In genomic region chr1:203346060-203346754, GRCh38 we compare ENCODE assay signal across 16 cellular contexts. TPM values are rescaled to one million over a fixed set of nuclear protein-coding genes. Genes with fewer than 3 reads are reported as not detected.
A peak's percentile ranks its signal among the peaks of the same experiment; 100 is the strongest.
DNase-seq lines count a peak whose midpoint lies in the region; ATAC-seq and TF ChIP-seq lines count a peak whose summit lies in the region.
"Had no signal": no experiment of that assay in that cellular context is flagged by ENCODE, and none has a peak within 500 bp of the region (broad histone marks: within the 10 kb centered on the region; RNA-seq: fewer than 3 reads in every experiment).

No MANE protein-coding gene starts in this region.

- peaks cover 11 to 68% of the 10 kb centered on the region in 2 donors for H3K27me3 Mint-ChIP-seq in CD4-positive, alpha-beta memory T cell

- no peaks in the 10 kb centered on the region for H3K27me3 ChIP-seq in thoracic aorta (replicated peaks; ENCODE audit: insufficient read depth)
- H3K27me3 ChIP-seq in CD4-positive, alpha-beta memory T cell (ENCODE audit: insufficient read depth, low read length) = peaks cover 7% of the 10 kb centered on the region

- H3K27ac ChIP-seq in thoracic aorta = peak overlapping the region; percentile 1 to 82
- no peak overlapping the region for H3K27ac ChIP-seq in CD4-positive, alpha-beta memory T cell (ENCODE audit: low read depth, low read length)

- CTCF ChIA-PET in CD4-positive, alpha-beta memory T cell (lab: Charles Lee; ENCODE audit: partially characterized antibody) = interaction anchor here (0.7 to 30.0 kb wide), 3 partner anchors 10 to 140 kb away, joined by 3 to 921 read pairs (median 3); no protein-coding TSS in a partner anchor

- peaks cover 14 to 81% of the 10 kb centered on the region in 2 donors for H3K4me1 ChIP-seq in thoracic aorta (ENCODE audit: control insufficient read depth in 1 of 2, low read depth in 2 of 2)
- no peaks in the 10 kb centered on the region for H3K4me1 ChIP-seq in CD4-positive, alpha-beta memory T cell (ENCODE audit: insufficient read depth, low read length)

- H3K9me3 Mint-ChIP-seq in CD4-positive, alpha-beta memory T cell = no peaks in the 10 kb centered on the region
- H3K9me3 Mint-ChIP-seq: stimulated activated naive CD8-positive, alpha-beta T cell treated with anti-CD3 and anti-CD28 coated beads, Interleukin-15, amount 100 ng/mL, for 72 hours had no signal

- no peak for ATAC-seq in thoracic aorta (ENCODE audit: insufficient number of reproducible peaks, low FRiP score, low read depth)
- ATAC-seq: stimulated activated naive CD8-positive, alpha-beta T cell treated with anti-CD3 and anti-CD28 coated beads, Interleukin-15, amount 100 ng/mL, for 72 hours had no signal

- peak overlapping the region in 1 of 7 donors; percentile 19 for H3K27ac Mint-ChIP-seq in CD4-positive, alpha-beta memory T cell
- H3K27ac Mint-ChIP-seq: stimulated activated naive CD8-positive, alpha-beta T cell treated with anti-CD3 and anti-CD28 coated beads, Interleukin-15, amount 100 ng/mL, for 72 hours had no signal

- DNase-seq in NCI-H187 treated with DMSO at 0.1 percent for 48 hours (lab: John Stamatoyannopoulos, UW) (peak; percentile 52), NCI-H187 (lab: John Stamatoyannopoulos, UW) (no peak), NCI-H69 (lab: John Stamatoyannopoulos, UW) (peak; percentile 68), fibroblast of gingiva (ENCODE audit: low read depth) (peak; percentile 6), thoracic aorta (ENCODE audit: low spot score) (no peak), NCI-H128 (lab: John Stamatoyannopoulos, UW; ENCODE audit: unreplicated experiment) (no peak)
- no peak for DNase-seq in CD4-positive, alpha-beta memory T cell
- no peak for DNase-seq in activated CD4-positive, CD25-positive, alpha-beta regulatory T cell treated with anti-CD3 and anti-CD28 coated beads, Interleukin-2, amount 50 U/mL, for 72 hours
- DNase-seq: activated CD4-positive, alpha-beta T cell treated with anti-CD3 and anti-CD28 coated beads for 1 hour; activated gamma-delta T cell treated with Interleukin-2 at 50 U/mL for 16 hours; cerebellar nuclear complex; NCI-H345; nucleus accumbens; SK-N-SH; stimulated activated CD4-positive, alpha-beta T cell treated with anti-CD3 and anti-CD28 coated beads, Interleukin-2, amount 100 ng/mL, for 48 hours; stimulated activated naive CD8-positive, alpha-beta T cell treated with anti-CD3 and anti-CD28 coated beads, Interleukin-15, amount 100 ng/mL, for 72 hours had no signal

- no peaks in the 10 kb centered on the region for H3K9me3 ChIP-seq in thoracic aorta
- H3K9me3 ChIP-seq in CD4-positive, alpha-beta memory T cell (ENCODE audit: control insufficient read depth in 1 of 2, low read length in 2 of 2) = no peaks in the 10 kb centered on the region
- H3K9me3 ChIP-seq: SK-N-SH had no signal

- H3K4me3 Mint-ChIP-seq in CD4-positive, alpha-beta memory T cell = no peak overlapping the region
- H3K4me3 Mint-ChIP-seq: stimulated activated naive CD8-positive, alpha-beta T cell treated with anti-CD3 and anti-CD28 coated beads, Interleukin-15, amount 100 ng/mL, for 72 hours had no signal

- TF ChIP-seq CTCF in thoracic aorta (IDR thresholded peaks at IDR 0.05) = no peak

- H3K36me3 ChIP-seq in thoracic aorta = peaks cover 10% of the 10 kb centered on the region
- H3K36me3 ChIP-seq in CD4-positive, alpha-beta memory T cell (ENCODE audit: insufficient read depth, low read length) = no peaks in the 10 kb centered on the region

- peaks cover 0 to 7% (median 4%) of the 10 kb centered on the region in 4 donors for H3K4me1 Mint-ChIP-seq in CD4-positive, alpha-beta memory T cell

- H3K36me3 Mint-ChIP-seq in CD4-positive, alpha-beta memory T cell = no peaks in the 10 kb centered on the region

- no peak overlapping the region for H3K4me3 ChIP-seq in thoracic aorta
- H3K4me3 ChIP-seq in CD4-positive, alpha-beta memory T cell (ENCODE audit: low read length in 2 of 2) = no peak overlapping the region

- POLR2A ChIA-PET in CD4-positive, alpha-beta memory T cell (lab: Charles Lee; ENCODE audit: partially characterized antibody) = no interaction called here

- intact Hi-C loops in CD4-positive, alpha-beta memory T cell (cut with micrococcal nuclease) = loop anchor here (10.0 kb wide), 1 partner anchor 779 kb away; no protein-coding TSS in a partner anchor

RNA-seq across cellular contexts. Expression of gene FMOD, which starts 4.7 kb away (rescaled TPM):
- 100 to 1,000 TPM; 190 to 438 TPM for total RNA-seq in thoracic aorta
- total RNA-seq in CD4-positive, alpha-beta memory T cell = not detected
- polyA plus RNA-seq in CD4-positive, alpha-beta memory T cell = not detected
- polyA plus RNA-seq: SK-N-SH had no signal

RNA-seq across cellular contexts. Expression of gene BTG2, which starts 40.9 kb away (rescaled TPM):
- 100 to 1,000 TPM; 119 to 164 TPM for total RNA-seq in thoracic aorta
- 100 to 1,000 TPM; 197 to 201 TPM for total RNA-seq in CD4-positive, alpha-beta memory T cell
- 100 to 1,000 TPM; 123 to 288 TPM for polyA plus RNA-seq in CD4-positive, alpha-beta memory T cell

Comparison
In these comparisons a context has a peak if more than half of its experiments do, and no peak if none do; other contexts are left out.
1. DNase-seq: peak in NCI-H187 treated with DMSO at 0.1 percent for 48 hours (single experiment), NCI-H69 (single experiment) and fibroblast of gingiva (single experiment); none in NCI-H187 (0 of 2), thoracic aorta (single experiment), CD4-positive, alpha-beta memory T cell (0 of 5), NCI-H128 (single experiment) and activated CD4-positive, CD25-positive, alpha-beta regulatory T cell treated with anti-CD3 and anti-CD28 coated beads, Interleukin-2, amount 50 U/mL, for 72 hours (single experiment).
2. RNA of gene FMOD, which starts 4.7 kb away (total RNA-seq): 190 to 438 TPM in thoracic aorta; not detected in CD4-positive, alpha-beta memory T cell; every median in the first group is over 100 times any median in the second.